Comparison of ENCODE assay signal across 28 cellular contexts in the genomic region with DNA sequence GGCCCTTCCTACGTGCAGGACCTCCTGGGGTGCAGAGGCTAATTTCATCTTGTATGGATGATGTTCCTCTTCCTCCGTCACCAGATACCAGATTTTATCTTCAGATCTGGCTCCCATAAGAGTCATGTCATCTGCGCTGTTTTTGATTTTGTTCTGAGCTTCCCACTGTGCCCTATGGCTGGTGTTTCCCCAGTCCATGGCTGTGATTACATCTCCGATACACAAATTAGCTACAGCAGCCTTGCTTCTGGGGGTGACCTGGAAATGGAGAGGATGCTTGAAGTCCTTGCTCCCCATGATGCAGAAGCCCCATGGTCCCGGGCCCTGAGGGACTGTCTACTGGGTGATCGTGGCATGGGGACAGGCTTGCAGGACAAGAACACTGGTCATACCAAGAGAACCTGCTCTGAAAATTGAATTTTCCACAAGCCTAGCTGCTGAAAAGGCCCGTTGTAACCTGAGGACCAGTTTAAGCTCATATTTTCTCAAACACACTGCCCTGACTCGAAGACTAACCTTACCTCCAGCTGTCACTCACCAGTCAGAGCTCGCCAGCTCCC.
"Had no signal": no experiment of that assay in that cellular context is flagged by ENCODE, and none has a peak within 500 bp of the region (broad histone marks: within the 10 kb centered on the region; RNA-seq: fewer than 3 reads in every experiment).

No MANE protein-coding gene starts in this region.

- H3K27ac ChIP-seq: brain microvascular endothelial cell, coronary artery, dorsolateral prefrontal cortex, esophagus muscularis mucosa, foreskin keratinocyte, gastrocnemius medialis, heart right ventricle, WERI-Rb-1 had no signal

- H3K36me3 ChIP-seq: brain microvascular endothelial cell, esophagus muscularis mucosa, gastrocnemius medialis, heart right ventricle, WERI-Rb-1 had no signal

- H3K4me1 ChIP-seq: esophagus muscularis mucosa, foreskin keratinocyte, gastrocnemius medialis, heart right ventricle had no signal

- H3K9me3 ChIP-seq: esophagus muscularis mucosa, gastrocnemius medialis, heart right ventricle had no signal

- ATAC-seq: activated CD4-positive, CD25-positive, alpha-beta regulatory T cell treated with anti-CD3 and anti-CD28 coated beads, Interleukin-2, amount 50 U/mL, for 24 hours; activated CD8-positive, alpha-beta T cell treated with anti-CD3 and anti-CD28 coated beads for 36 hours; activated T-cell treated with anti-CD3 and anti-CD28 coated beads, Interleukin-2, amount 50 U/mL, for 4 hours; activated T-helper 17 cell treated with anti-CD3 and anti-CD28 coated beads, Interleukin-2, amount 50 U/mL, for 72 hours; effector memory CD8-positive, alpha-beta T cell; foreskin keratinocyte; gastrocnemius medialis; T-helper 17 cell had no signal

- DNase-seq: activated B cell treated with CpG ODN at 0.5 μM for 24 hours; activated CD4-positive, alpha-beta T cell treated with anti-CD3 and anti-CD28 coated beads for 48 hours; activated CD4-positive, alpha-beta T cell treated with anti-CD3 and anti-CD28 coated beads, Interleukin-2, amount 50 U/mL, for 1 hour; activated CD4-positive, alpha-beta T cell treated with anti-CD3 and anti-CD28 coated beads, Interleukin-2, amount 50 U/mL, for 48 hours; activated CD8-positive, alpha-beta memory T cell treated with anti-CD3 and anti-CD28 coated beads for 24 hours; activated CD8-positive, alpha-beta T cell treated with anti-CD3 and anti-CD28 coated beads for 36 hours; activated effector memory CD4-positive, alpha-beta T cell treated with Interleukin-2 at 50 U/mL for 16 hours; activated gamma-delta T cell treated with Interleukin-2 at 50 U/mL for 16 hours; activated naive CD4-positive, alpha-beta T cell treated with anti-CD3 and anti-CD28 coated beads, Interleukin-2, amount 50 U/mL, for 16 hours; activated naive CD4-positive, alpha-beta T cell treated with Interleukin-2 at 50 U/mL for 16 hours; activated T-cell treated with anti-CD3 and anti-CD28 coated beads, Interleukin-2, amount 50 U/mL, for 4 hours; amniotic stem cell; anterior cingulate cortex; brain microvascular endothelial cell; dorsolateral prefrontal cortex; effector CD4-positive, alpha-beta T cell; effector memory CD8-positive, alpha-beta T cell; erythroblast; foreskin keratinocyte; gastrocnemius medialis; heart right ventricle; T-helper 17 cell; T1000; WERI-Rb-1 had no signal

- H3K27me3 ChIP-seq: brain microvascular endothelial cell, dorsolateral prefrontal cortex, gastrocnemius medialis had no signal

- H3K4me3 ChIP-seq: coronary artery, dorsolateral prefrontal cortex, esophagus muscularis mucosa, gastrocnemius medialis, heart right ventricle had no signal
